Comparison of ENCODE assay signal across 13 cellular contexts in the genomic region with DNA sequence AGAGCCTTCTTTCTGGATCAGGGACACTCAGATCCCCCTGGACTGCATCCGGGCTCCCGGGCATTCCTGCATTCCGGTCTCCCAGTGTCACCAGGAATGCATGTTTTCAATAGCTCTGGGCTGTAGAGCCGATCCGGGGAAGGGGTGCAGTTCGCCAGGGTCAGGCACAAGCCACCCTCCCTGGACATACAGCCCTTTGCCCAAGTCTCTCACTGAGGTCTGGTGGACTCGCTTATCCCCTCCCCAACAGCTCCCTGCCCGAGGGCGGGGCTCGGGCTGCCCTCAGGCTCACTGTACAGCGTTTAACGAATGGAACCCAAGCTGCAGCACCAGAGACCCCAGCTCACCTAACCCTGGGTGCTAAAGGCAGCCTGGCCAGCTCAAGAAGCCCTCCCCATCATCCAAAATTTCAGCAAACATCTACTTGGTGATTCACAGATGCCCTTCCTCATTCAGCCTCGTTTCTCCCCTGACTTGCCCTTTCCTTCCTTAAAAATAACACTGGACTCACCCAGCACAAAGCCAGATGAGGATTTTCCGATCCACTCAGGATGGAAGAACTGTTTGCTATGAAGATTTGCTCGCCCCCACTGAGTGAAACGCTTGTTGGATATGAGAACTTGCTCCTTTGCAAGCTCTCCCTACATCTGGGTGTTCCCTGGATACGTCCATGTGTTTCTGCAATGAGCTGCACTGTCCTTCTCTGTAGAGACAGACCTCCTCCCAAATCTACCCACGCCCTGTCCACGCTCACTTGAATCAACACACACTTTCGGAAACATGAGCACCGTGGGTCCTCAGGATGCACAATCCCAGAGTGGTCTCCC. TPM values are rescaled to one million over a fixed set of nuclear protein-coding genes. Genes with fewer than 3 reads are reported as not detected.
A peak's percentile ranks its signal among the peaks of the same experiment; 100 is the strongest.
DNase-seq lines count a peak whose midpoint lies in the region; ATAC-seq and TF ChIP-seq lines count a peak whose summit lies in the region.
"Had no signal": no experiment of that assay in that cellular context is flagged by ENCODE, and none has a peak within 500 bp of the region (broad histone marks: within the 10 kb centered on the region; RNA-seq: fewer than 3 reads in every experiment).

No MANE protein-coding gene starts in this region.

- H3K4me1 ChIP-seq in H9 (ENCODE audit: insufficient read depth, low read length) (peaks cover 4% of the 10 kb centered on the region; the same call in 1 of the 2 replicates), skeletal muscle satellite cell (ENCODE audit: control insufficient read depth, insufficient read depth, low read length) (peaks cover 40% of the 10 kb centered on the region)

- H3K36me3 ChIP-seq in skeletal muscle satellite cell (ENCODE audit: insufficient read depth, low read length) = peaks cover 58% of the 10 kb centered on the region

- no peak overlapping the region for H2BK15ac ChIP-seq in H9 (ENCODE audit: low read depth, low read length)

- H3K56ac ChIP-seq in H9 (ENCODE audit: insufficient read length, low read depth, low read length) = no peak overlapping the region

- H3K23me2 ChIP-seq in H9 (ENCODE audit: insufficient read length, low read depth, low read length, poor library complexity, severe bottlenecking) = no peaks in the 10 kb centered on the region

- peak; percentile 74 for DNase-seq in H9
- peak; percentile 27 for DNase-seq in iris pigment epithelial cell (ENCODE audit: low read depth)
- DNase-seq in GM10266 (ENCODE audit: extremely low spot score) = no peak
- DNase-seq: activated CD4-positive, CD25-positive, alpha-beta regulatory T cell; NCI-H146 had no signal

- H3K79me1 ChIP-seq in H9 (ENCODE audit: insufficient read depth, low read depth, low read length, poor library complexity, severe bottlenecking) = no peaks in the 10 kb centered on the region

- H4K20me1 ChIP-seq in H9 (ENCODE audit: control insufficient read depth, insufficient read depth, insufficient read length) = peaks cover 2% of the 10 kb centered on the region

- no peaks in the 10 kb centered on the region for H3K27me3 Mint-ChIP-seq in H9 (ENCODE audit: low read depth)
- H3K27me3 Mint-ChIP-seq: dendritic cell treated with granulocyte-macrophage colony-stimulating factor and Interleukin-4, amounts not matched to agents 40 ng/mL and 50 ng/mL, for 4 days had no signal

- H3K4me2 ChIP-seq in H9 (ENCODE audit: insufficient read depth, insufficient read length, low read length) (no peak overlapping the region), skeletal muscle satellite cell (ENCODE audit: low read length) (peak overlapping the region; percentile 55)

- H2BK120ac ChIP-seq in H9 (ENCODE audit: low read depth, low read length, poor library complexity, severe bottlenecking) = no peak overlapping the region

- no peak overlapping the region for H2BK5ac ChIP-seq in H9 (ENCODE audit: insufficient read length, low read length)

- H4K8ac ChIP-seq in H9 (replicated peaks; ENCODE audit: insufficient read length, low read depth, low read length) = no peak overlapping the region

- H3K4me3 ChIP-seq in skeletal muscle satellite cell (ENCODE audit: low read length) = peak overlapping the region; percentile 21
- H3K4me3 ChIP-seq: tibial nerve had no signal

- no peak overlapping the region for H3K4ac ChIP-seq in H9 (ENCODE audit: low read depth, low read length)

- H3K36me3 Mint-ChIP-seq in H9 (ENCODE audit: insufficient read depth in 1 of 3, low read depth in 3 of 3) = peaks cover 6 to 61% (median 24%) of the 10 kb centered on the region in 3 experiments; a peak in 6 of 7 replicates

- H2BK20ac ChIP-seq in H9 (ENCODE audit: low read depth, low read length, poor library complexity, severe bottlenecking) = no peak overlapping the region

- H4K5ac ChIP-seq in H9 (ENCODE audit: insufficient read length, low read depth, low read length) = no peak overlapping the region

- TF ChIP-seq CTCF in H9 (conservative IDR thresholded peaks at IDR 0.05) (no peak), VCaP (conservative IDR thresholded peaks at IDR 0.05) (no peak), GM10266 (IDR thresholded peaks at IDR 0.05; ENCODE audit: control insufficient read depth, insufficient read depth, low read depth, missing control alignments) (no peak)

- H3K27me3 ChIP-seq in H9 (ENCODE audit: insufficient read depth, low read length) = no peaks in the 10 kb centered on the region
- no peaks in the 10 kb centered on the region for H3K27me3 ChIP-seq in skeletal muscle satellite cell (ENCODE audit: control insufficient read depth, insufficient read depth, low read length)
- H3K27me3 ChIP-seq: tibial nerve had no signal

- H3K18ac ChIP-seq in H9 (ENCODE audit: insufficient read length, low read depth, low read length) = no peak overlapping the region

- H2BK12ac ChIP-seq in H9 (ENCODE audit: insufficient read length, low read depth, low read length) = no peak overlapping the region

- WGBS in H9 (ENCODE audit: extremely low coverage, insufficient read length, low lambda C conversion rate) = no CpG with 5 or more reads among the region's 21 CpGs

- H3K23ac ChIP-seq in H9 (ENCODE audit: insufficient read length, low read depth, low read length) = no peak overlapping the region

- H3K27ac Mint-ChIP-seq in H9 = peak overlapping the region; percentile 10 to 68 (median 56); a peak in 5 of 7 replicates
- H3K27ac Mint-ChIP-seq: activated T-helper 2 cell treated with anti-CD3 and anti-CD28 coated beads, Interferon-gamma antibody, Interleukin-2, Interleukin-4, amounts not matched to agents 10 μg/mL and 5 μg/mL and 100 μg/mL, durations not matched to agents 14 hours and 24 hours and 36 hours; dendritic cell treated with granulocyte-macrophage colony-stimulating factor and Interleukin-4, amounts not matched to agents 40 ng/mL and 50 ng/mL, for 4 days had no signal

- no peak overlapping the region for H3T11ph ChIP-seq in H9 (ENCODE audit: low read length)

- H3K9me3 ChIP-seq in H9 (ENCODE audit: control insufficient read depth, low read depth, low read length) (no peaks in the 10 kb centered on the region), skeletal muscle satellite cell (replicated peaks; ENCODE audit: low read length) (no peaks in the 10 kb centered on the region)
- H3K9me3 ChIP-seq: tibial nerve had no signal

- ATAC-seq in HG02840 (IDR thresholded peaks at IDR 0.05; ENCODE audit: low FRiP score, unreplicated experiment) (no peak), GM21515 (IDR thresholded peaks at IDR 0.05; ENCODE audit: unreplicated experiment) (no peak), HG02678 (IDR thresholded peaks at IDR 0.05; ENCODE audit: unreplicated experiment) (no peak)

- H3K9ac ChIP-seq in H9 (ENCODE audit: extremely low read depth, insufficient read length, low read length) (no peak overlapping the region), skeletal muscle satellite cell (ENCODE audit: low read depth, low read length) (peak overlapping the region; percentile 82)

- no peak overlapping the region for H2AK5ac ChIP-seq in H9 (ENCODE audit: insufficient read length, low read length)

- peaks cover 11 to 19% of the 10 kb centered on the region in 2 experiments for H3K4me1 Mint-ChIP-seq in H9

- H3K9me3 Mint-ChIP-seq in H9 = no peaks in the 10 kb centered on the region
- H3K9me3 Mint-ChIP-seq: activated T-helper 2 cell treated with anti-CD3 and anti-CD28 coated beads, Interferon-gamma antibody, Interleukin-2, Interleukin-4, amounts not matched to agents 10 μg/mL and 5 μg/mL and 100 μg/mL, durations not matched to agents 14 hours and 24 hours and 36 hours; dendritic cell treated with granulocyte-macrophage colony-stimulating factor and Interleukin-4, amounts not matched to agents 40 ng/mL and 50 ng/mL, for 4 days had no signal

- H3K27ac ChIP-seq in H9 (ENCODE audit: insufficient read length, low read depth, low read length) (no peak overlapping the region), VCaP (peak overlapping the region; percentile 96)
- H3K27ac ChIP-seq: tibial nerve had no signal

- H3K79me2 ChIP-seq in H9 (ENCODE audit: insufficient read depth, low read length) = no peaks in the 10 kb centered on the region

- no peak overlapping the region for H2AFZ ChIP-seq in H9 (ENCODE audit: low read length)

- H3K14ac ChIP-seq in H9 (ENCODE audit: insufficient read depth, low read length) = peak overlapping the region; percentile 7; the same call in 1 of the 2 replicates

- no peak overlapping the region for H3K4me3 Mint-ChIP-seq in H9
- H3K4me3 Mint-ChIP-seq: dendritic cell treated with granulocyte-macrophage colony-stimulating factor and Interleukin-4, amounts not matched to agents 40 ng/mL and 50 ng/mL, for 4 days had no signal

- no peak overlapping the region for H4K91ac ChIP-seq in H9 (ENCODE audit: insufficient read length, low read depth, low read length)

RNA-seq across cellular contexts. Expression of a gene that starts 58.1 kb away (rescaled TPM):
- total RNA-seq in H9 (2021) = 140 and 146 TPM in 2 replicates
- 159 and 194 TPM in 2 replicates for total RNA-seq in skeletal muscle satellite cell (2012; rRNA removed)
